In the genomic region with DNA sequence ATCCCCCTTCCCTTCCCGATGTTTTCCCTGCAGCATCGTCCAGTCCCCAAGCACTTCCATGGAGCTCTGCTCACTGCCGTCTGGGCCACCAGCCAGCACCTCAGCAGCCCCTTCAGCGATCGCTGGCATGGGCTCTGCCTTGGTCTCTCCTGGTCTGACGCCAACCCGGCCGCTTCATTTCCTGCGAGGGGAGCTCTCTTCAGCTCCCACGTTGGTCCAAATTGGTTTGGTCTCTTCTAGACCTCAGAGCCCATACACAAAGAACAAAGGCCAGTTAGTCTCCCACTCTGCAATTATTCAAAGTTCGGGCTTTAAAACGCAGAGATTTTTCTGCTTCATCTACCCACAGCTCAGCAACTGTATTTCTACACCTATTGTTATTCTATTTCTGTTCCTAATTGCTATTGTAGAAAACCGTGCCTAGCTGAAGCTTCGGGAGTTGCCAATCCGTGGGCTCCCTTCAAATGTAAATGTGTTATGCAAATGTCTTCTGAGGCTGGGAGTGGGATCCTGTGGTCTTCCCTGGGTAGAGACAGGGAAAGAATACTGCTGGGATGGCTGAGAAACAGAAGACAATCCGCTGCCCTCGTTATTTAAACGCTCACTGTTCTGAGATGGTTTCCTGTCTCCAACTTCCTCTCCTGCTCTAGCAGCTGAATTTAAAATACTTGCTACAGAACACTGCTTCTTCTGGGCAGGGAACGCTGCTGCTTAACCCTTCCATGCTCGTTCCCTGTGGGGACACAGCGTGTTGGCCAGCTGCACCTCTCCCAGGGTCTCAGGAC, we compare ENCODE assay signal across 10 cellular contexts.
DNase-seq lines count a peak whose midpoint lies in the region; ATAC-seq lines count a peak whose summit lies in the region.
"Had no signal": no experiment of that assay in that cellular context is flagged by ENCODE, and none has a peak within 500 bp of the region (broad histone marks: within the 10 kb centered on the region; RNA-seq: fewer than 3 reads in every experiment).

No MANE protein-coding gene starts in this region.

- H3K4me1 Mint-ChIP-seq in T-cell, result peaks cover 8 to 11% (median 9%) of the 10 kb centered on the region in 3 donors
- H3K4me1 Mint-ChIP-seq: activated CD8-positive, alpha-beta memory T cell treated with anti-CD3 and anti-CD28 coated beads, Interleukin-2, amount 10 ng/mL, durations not matched to agents 7 days and 5 days had no signal

- no peaks in the 10 kb centered on the region for H3K36me3 Mint-ChIP-seq in T-cell
- H3K36me3 Mint-ChIP-seq: activated CD8-positive, alpha-beta memory T cell treated with anti-CD3 and anti-CD28 coated beads, Interleukin-2, amount 10 ng/mL, durations not matched to agents 7 days and 5 days had no signal

- H3K27me3 Mint-ChIP-seq in T-cell, result peaks cover 12 to 19% of the 10 kb centered on the region in 2 donors
- H3K27me3 Mint-ChIP-seq: activated CD8-positive, alpha-beta memory T cell treated with anti-CD3 and anti-CD28 coated beads, Interleukin-2, amount 10 ng/mL, durations not matched to agents 7 days and 5 days had no signal

- peak overlapping the region in 1 of 3 donors; percentile 51 for H3K4me3 Mint-ChIP-seq in T-cell
- H3K4me3 Mint-ChIP-seq: activated CD8-positive, alpha-beta memory T cell treated with anti-CD3 and anti-CD28 coated beads, Interleukin-2, amount 10 ng/mL, durations not matched to agents 7 days and 5 days had no signal

- peaks cover 5% of the 10 kb centered on the region; the same call in 1 of the 2 replicates for H3K4me1 ChIP-seq in ES-I3 (ENCODE audit: insufficient read depth, low read length)

- peak overlapping the region; percentile 36; the same call in 1 of the 2 replicates for H3K9ac ChIP-seq in ES-I3 (ENCODE audit: low read depth, low read length)

- H3K27ac Mint-ChIP-seq in T-cell, result no peak overlapping the region
- H3K27ac Mint-ChIP-seq: activated CD8-positive, alpha-beta memory T cell treated with anti-CD3 and anti-CD28 coated beads, Interleukin-2, amount 10 ng/mL, durations not matched to agents 7 days and 5 days had no signal

- peak; percentile 14 for DNase-seq in SKM-1 (lab: John Stamatoyannopoulos, UW; ENCODE audit: unreplicated experiment)
- DNase-seq in left ventricle myocardium superior, result peak; percentile 50
- DNase-seq in posterior cingulate gyrus, result peak; percentile 57 to 90 (median 74)
- DNase-seq in NCI-H345 (lab: John Stamatoyannopoulos, UW), result no peak
- DNase-seq in T-cell, result no peak
- no peak for DNase-seq in NCI-H2171 treated with DMSO at 0.1 percent for 48 hours (lab: John Stamatoyannopoulos, UW)
- DNase-seq: activated CD8-positive, alpha-beta memory T cell treated with anti-CD3 and anti-CD28 coated beads, Interleukin-2, amount 10 ng/mL, durations not matched to agents 7 days and 5 days; IMR-90 had no signal

- no peaks in the 10 kb centered on the region for H3K36me3 ChIP-seq in ES-I3 (ENCODE audit: insufficient read depth, low read length)

- intact Hi-C loops in left ventricle myocardium superior (cut with micrococcal nuclease) (no loop called here), posterior cingulate gyrus (cut with DNase I) (loop anchor here (5.0 kb wide), 2 partner anchors 57 to 152 kb away; a partner anchor contains a TSS)

- H3K9me3 Mint-ChIP-seq in T-cell, result no peaks in the 10 kb centered on the region

- H3K9me3 ChIP-seq in ES-I3 (ENCODE audit: control insufficient read depth, insufficient read depth, low read length), result no peaks in the 10 kb centered on the region; the same call in 1 of the 2 replicates

- POLR2A ChIA-PET in T-cell (lab: Charles Lee), result interaction anchor here in 1 of 2 donors (0.6 kb wide), 1 partner anchor 453 kb away, joined by 3 read pairs; no protein-coding TSS in a partner anchor

- CTCF ChIA-PET in T-cell (lab: Charles Lee), result interaction anchor here in 1 of 2 donors (0.6 kb wide), 1 partner anchor 7 kb away, joined by 4 read pairs; no protein-coding TSS in a partner anchor

- ATAC-seq in left ventricle myocardium superior (peak; percentile 18), T-cell (replicated peaks in 1 of 4) (no peak), GM18511 (IDR thresholded peaks at IDR 0.05; ENCODE audit: unreplicated experiment) (no peak)
- ATAC-seq: activated CD8-positive, alpha-beta memory T cell treated with anti-CD3 and anti-CD28 coated beads, Interleukin-2, amount 10 ng/mL, durations not matched to agents 7 days and 5 days had no signal

Comparison
In these comparisons a context has a peak if more than half of its experiments do, and no peak if none do; other contexts are left out.
1. DNase-seq: peak in SKM-1 (single experiment), left ventricle myocardium superior (single experiment) and posterior cingulate gyrus (10 of 10); none in NCI-H345 (single experiment), T-cell (0 of 34) and NCI-H2171 treated with DMSO at 0.1 percent for 48 hours (single experiment).